In genomic region chr6:37551867-37552266, GRCh38 we compare ENCODE assay signal across 1 cellular context.
TF ChIP-seq lines count a peak whose summit lies in the region.

No MANE protein-coding gene starts in this region.

TF ChIP-seq in IMR-90, 13 proteins besides CTCF, POLR2A, EP300 and RAD21 (continued from another document):
- no peak for TF ChIP-seq NFE2L2 (IDR thresholded peaks at IDR 0.05; ENCODE audit: low read depth, low read length)
- TF ChIP-seq CEBPB (IDR thresholded peaks at IDR 0.05; ENCODE audit: low read depth, low read length): no peak
- no peak for TF ChIP-seq RCOR1 (IDR thresholded peaks at IDR 0.05; ENCODE audit: insufficient replicate concordance, low read length)
- no peak for TF ChIP-seq ELK1 (IDR thresholded peaks at IDR 0.05; ENCODE audit: borderline replicate concordance, low read depth, low read length)
